35 cellular contexts compared by ENCODE assay signal in genomic region chr20:57278457-57278856, GRCh38. TPM values are rescaled to one million over a fixed set of nuclear protein-coding genes. Genes with fewer than 3 reads are reported as not detected.
"Had no signal": no experiment of that assay in that cellular context is flagged by ENCODE, and none has a peak within 500 bp of the region (broad histone marks: within the 10 kb centered on the region; RNA-seq: fewer than 3 reads in every experiment).

No MANE protein-coding gene starts in this region.

- DNase-seq: activated CD4-positive, alpha-beta T cell treated with anti-CD3 and anti-CD28 coated beads, Interleukin-2, amount 10 ng/mL, durations not matched to agents 24 days and 14 days; activated CD4-positive, alpha-beta T cell treated with anti-CD3 and anti-CD28 coated beads, Interleukin-2, amount 50 U/mL, for 48 hours; activated CD8-positive, alpha-beta memory T cell treated with anti-CD3 and anti-CD28 coated beads, Interleukin-2, amount 50 U/mL, for 4 hours; activated gamma-delta T cell treated with Interleukin-2 at 50 U/mL for 16 hours; activated naive CD4-positive, alpha-beta T cell treated with anti-CD3 and anti-CD28 coated beads for 36 hours; activated T-cell treated with anti-CD3 and anti-CD28 coated beads for 4 hours; activated T-cell treated with anti-CD3 and anti-CD28 coated beads, Interleukin-2, amount 50 U/mL, for 4 hours; anterior cingulate cortex; caudate nucleus; cerebellar nuclear complex; NCI-H1092 treated with DMSO at 0.1 percent for 48 hours; NCI-H1417; NCI-H146; NCI-H187; NCI-H2029 treated with DMSO at 0.1 percent for 48 hours; NCI-H2107; NCI-H2171; NCI-H510A; NCI-H526; NCI-H748 treated with DMSO at 0.1 percent for 48 hours; NK-92 treated with Interleukin-12 subunit alpha and Interleukin-12 subunit beta, amount 100 ng/mL, for 24 hours; PC-3; Peyer's patch; RPMI8226; SHP77 treated with DMSO at 0.1 percent for 48 hours; SK-N-SH had no signal

- H3K9me3 ChIP-seq: Peyer's patch, SJSA1, SK-N-SH had no signal

- H3K27ac ChIP-seq: KMS-11, Peyer's patch, SJSA1 had no signal

- H3K4me1 ChIP-seq: Peyer's patch, SJSA1 had no signal

- ATAC-seq: activated naive CD4-positive, alpha-beta T cell treated with anti-CD3 and anti-CD28 coated beads, Interleukin-2, amount 50 U/mL, for 72 hours; activated T-cell treated with anti-CD3 and anti-CD28 coated beads, Interleukin-2, amount 50 U/mL, for 4 hours; PC-3 had no signal

- H3K9me2 ChIP-seq: SK-N-SH had no signal

- H3K9me3 Mint-ChIP-seq: activated CD4-positive, alpha-beta T cell treated with anti-CD3 and anti-CD28 coated beads, Interleukin-2, amount 10 ng/mL, durations not matched to agents 24 days and 14 days; activated naive CD4-positive, alpha-beta T cell treated with anti-CD3 and anti-CD28 coated beads for 36 hours; activated naive CD4-positive, alpha-beta T cell treated with anti-CD3 and anti-CD28 coated beads, Interleukin-2, amount 50 U/mL, for 72 hours; activated T-cell treated with anti-CD3 and anti-CD28 coated beads, Interleukin-2, amount 50 U/mL, for 4 hours; activated T-helper 1 cell treated with anti-CD3 and anti-CD28 coated beads, Interleukin-12 subunit alpha, Interleukin-12 subunit beta, Interleukin-2, Interleukin-4 antibody, amounts not matched to agents 30 ng/mL and 10 ng/mL and 1 ng/mL, durations not matched to agents 14 hours and 24 hours and 36 hours; T-helper 1 cell treated with Interleukin-12 subunit alpha and Interleukin-12 subunit beta and Interleukin-4 antibody, amounts not matched to agents 30 μg/mL and 1 μg/mL, for 36 hours; T-helper 2 cell treated with Interferon-gamma antibody and Interleukin-4, amounts not matched to agents 5 μg/mL and 100 μg/mL, for 36 hours had no signal

- H3K27ac Mint-ChIP-seq: activated CD4-positive, alpha-beta T cell treated with anti-CD3 and anti-CD28 coated beads, Interleukin-2, amount 10 ng/mL, durations not matched to agents 24 days and 14 days; activated naive CD4-positive, alpha-beta T cell treated with anti-CD3 and anti-CD28 coated beads for 36 hours; activated naive CD4-positive, alpha-beta T cell treated with anti-CD3 and anti-CD28 coated beads, Interleukin-2, amount 50 U/mL, for 72 hours; activated T-helper 1 cell treated with anti-CD3 and anti-CD28 coated beads, Interleukin-12 subunit alpha, Interleukin-12 subunit beta, Interleukin-2, Interleukin-4 antibody, amounts not matched to agents 30 ng/mL and 10 ng/mL and 1 ng/mL, durations not matched to agents 14 hours and 24 hours and 36 hours; T-helper 1 cell treated with Interleukin-12 subunit alpha and Interleukin-12 subunit beta and Interleukin-4 antibody, amounts not matched to agents 30 μg/mL and 1 μg/mL, for 36 hours; T-helper 2 cell treated with Interferon-gamma antibody and Interleukin-4, amounts not matched to agents 5 μg/mL and 100 μg/mL, for 36 hours had no signal

- H3K4me2 ChIP-seq: KMS-11, SK-N-SH had no signal

- H3K36me3 ChIP-seq: Peyer's patch, SJSA1 had no signal

- H3K4me3 ChIP-seq: Peyer's patch, SJSA1 had no signal

- H3K36me3 Mint-ChIP-seq: activated naive CD4-positive, alpha-beta T cell treated with anti-CD3 and anti-CD28 coated beads, Interleukin-2, amount 50 U/mL, for 72 hours; brain had no signal

- H3K9ac ChIP-seq: KMS-11, SK-N-SH had no signal

- H3K27me3 ChIP-seq: Peyer's patch had no signal

- H3K4me3 Mint-ChIP-seq: activated CD4-positive, alpha-beta T cell treated with anti-CD3 and anti-CD28 coated beads, Interleukin-2, amount 10 ng/mL, durations not matched to agents 24 days and 14 days; activated naive CD4-positive, alpha-beta T cell treated with anti-CD3 and anti-CD28 coated beads for 36 hours; activated T-cell treated with anti-CD3 and anti-CD28 coated beads, Interleukin-2, amount 50 U/mL, for 4 hours; activated T-helper 1 cell treated with anti-CD3 and anti-CD28 coated beads, Interleukin-12 subunit alpha, Interleukin-12 subunit beta, Interleukin-2, Interleukin-4 antibody, amounts not matched to agents 30 ng/mL and 10 ng/mL and 1 ng/mL, durations not matched to agents 14 hours and 24 hours and 36 hours; brain; T-helper 1 cell treated with Interleukin-12 subunit alpha and Interleukin-12 subunit beta and Interleukin-4 antibody, amounts not matched to agents 30 μg/mL and 1 μg/mL, for 36 hours; T-helper 2 cell treated with Interferon-gamma antibody and Interleukin-4, amounts not matched to agents 5 μg/mL and 100 μg/mL, for 36 hours had no signal

RNA-seq across cellular contexts. Expression of gene BMP7, which starts 12.0 kb away (rescaled TPM):
- total RNA-seq: activated naive CD4-positive, alpha-beta T cell treated with anti-CD3 and anti-CD28 coated beads for 36 hours; activated naive CD4-positive, alpha-beta T cell treated with anti-CD3 and anti-CD28 coated beads, Interleukin-2, amount 50 U/mL, for 72 hours; bronchial epithelial cell; PC-3; SJSA1 had no signal
- polyA plus RNA-seq: SK-N-SH had no signal

RNA-seq across cellular contexts. Expression of gene SPO11, which starts 51.1 kb away (rescaled TPM):
- total RNA-seq: activated CD4-positive, alpha-beta T cell treated with anti-CD3 and anti-CD28 coated beads, Interleukin-2, amount 10 ng/mL, durations not matched to agents 24 days and 14 days; activated naive CD4-positive, alpha-beta T cell treated with anti-CD3 and anti-CD28 coated beads for 36 hours; activated naive CD4-positive, alpha-beta T cell treated with anti-CD3 and anti-CD28 coated beads, Interleukin-2, amount 50 U/mL, for 72 hours; activated T-cell treated with anti-CD3 and anti-CD28 coated beads, Interleukin-2, amount 50 U/mL, for 4 hours; activated T-helper 1 cell treated with anti-CD3 and anti-CD28 coated beads, Interleukin-12 subunit alpha, Interleukin-12 subunit beta, Interleukin-2, Interleukin-4 antibody, amounts not matched to agents 30 ng/mL and 10 ng/mL and 1 ng/mL, durations not matched to agents 14 hours and 24 hours and 36 hours; bronchial epithelial cell; M059J; PC-3; Peyer's patch; SJSA1 had no signal
- polyA plus RNA-seq: SK-N-SH had no signal
